In the genomic region with DNA sequence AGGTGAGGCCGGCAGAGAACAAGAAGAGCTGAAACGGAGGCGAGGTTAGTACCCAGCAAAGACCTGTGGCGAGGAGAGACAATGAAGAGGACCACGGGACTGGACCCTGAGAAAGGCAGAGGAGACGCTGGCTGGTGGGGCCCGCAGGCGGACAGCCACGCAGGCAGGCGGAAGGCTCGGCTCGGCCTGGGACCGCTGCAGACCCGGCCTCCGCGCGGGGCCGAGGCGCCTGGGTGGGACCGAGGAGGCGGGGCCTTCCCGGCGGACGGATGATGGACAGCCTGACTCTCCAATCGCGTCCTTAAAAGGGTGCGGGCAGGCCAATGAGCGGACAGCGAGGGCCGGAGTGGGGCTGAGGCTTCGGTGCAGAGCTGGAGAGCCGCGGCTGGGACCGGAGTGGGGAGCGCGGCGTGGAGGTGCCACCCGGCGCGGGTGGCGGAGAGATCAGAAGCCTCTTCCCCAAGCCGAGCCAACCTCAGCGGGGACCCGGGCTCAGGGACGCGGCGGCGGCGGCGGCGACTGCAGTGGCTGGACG, we compare ENCODE assay signal across 8 cellular contexts. TPM values are rescaled to one million over a fixed set of nuclear protein-coding genes. Genes with fewer than 3 reads are reported as not detected.
DNase-seq lines count a peak whose midpoint lies in the region; ATAC-seq and FAIRE-seq lines count a peak whose summit lies in the region.

Gene MPZL1 (plus strand): TSS at position 366 of the 535 bp plus-strand sequence. CDS start 170 bp downstream, outside the sequence.

- POLR2A ChIA-PET in naive thymus-derived CD4-positive, alpha-beta T cell (lab: Charles Lee) = interaction anchor here (0.7 kb wide), 1 partner anchor 214 kb away, joined by 3 read pairs; no protein-coding TSS in a partner anchor

- FAIRE-seq in RCC 7860 (lab: Jason Lieb, UNC) = no peak

- CTCF ChIA-PET in naive thymus-derived CD4-positive, alpha-beta T cell (lab: Charles Lee) = no interaction called here

- no peaks in the 10 kb centered on the region for H3K9me3 ChIP-seq in naive thymus-derived CD4-positive, alpha-beta T cell (ENCODE audit: control insufficient read depth in 2 of 3, low read length in 3 of 3)

- peak within 1 kb of the TSS; percentile 95 for H3K4me3 Mint-ChIP-seq in activated T-helper 1 cell treated with anti-CD3 and anti-CD28 coated beads, Interleukin-12 subunit alpha, Interleukin-12 subunit beta, Interleukin-2, Interleukin-4 antibody, amounts not matched to agents 30 ng/mL and 10 ng/mL and 1 ng/mL, durations not matched to agents 14 hours and 24 hours and 36 hours
- H3K4me3 Mint-ChIP-seq in naive thymus-derived CD4-positive, alpha-beta T cell = peak within 1 kb of the TSS; percentile 85 to 96 (median 91)
- peak within 1 kb of the TSS; percentile 88 for H3K4me3 Mint-ChIP-seq in stimulated activated memory B cell treated with anti-CD40 and anti-IgM and Interleukin-4, amounts not matched to agents 10 μg/mL and 1 μg/mL and 100 μg/mL, for 72 hours

- H3K27ac ChIP-seq in naive thymus-derived CD4-positive, alpha-beta T cell (ENCODE audit: low read depth, low read length) = peak within 1 kb of the TSS; percentile 70

- no peaks in the 10 kb centered on the region for H3K9me3 Mint-ChIP-seq in activated T-helper 1 cell treated with anti-CD3 and anti-CD28 coated beads, Interleukin-12 subunit alpha, Interleukin-12 subunit beta, Interleukin-2, Interleukin-4 antibody, amounts not matched to agents 30 ng/mL and 10 ng/mL and 1 ng/mL, durations not matched to agents 14 hours and 24 hours and 36 hours
- H3K9me3 Mint-ChIP-seq in naive thymus-derived CD4-positive, alpha-beta T cell = no peaks in the 10 kb centered on the region
- H3K9me3 Mint-ChIP-seq in stimulated activated memory B cell treated with anti-CD40 and anti-IgM and Interleukin-4, amounts not matched to agents 10 μg/mL and 1 μg/mL and 100 μg/mL, for 72 hours = no peaks in the 10 kb centered on the region

- DNase-seq in DMS79 treated with DMSO at 0.1 percent for 48 hours (lab: John Stamatoyannopoulos, UW) (peak; percentile 77), KBM-7 (peak; percentile 96), RCC 7860 (ENCODE audit: low spot score) (peak; percentile 82), fibroblast of gingiva (ENCODE audit: low read depth) (peak; percentile 94)
- DNase-seq in activated T-helper 1 cell treated with anti-CD3 and anti-CD28 coated beads, Interleukin-12 subunit alpha, Interleukin-12 subunit beta, Interleukin-2, Interleukin-4 antibody, amounts not matched to agents 30 ng/mL and 10 ng/mL and 1 ng/mL, durations not matched to agents 14 hours and 24 hours and 36 hours (ENCODE audit: low spot score) = peak; percentile 92
- peak; percentile 81 to 96 (median 88) for DNase-seq in naive thymus-derived CD4-positive, alpha-beta T cell

- intact Hi-C loops in activated T-helper 1 cell treated with anti-CD3 and anti-CD28 coated beads, Interleukin-12 subunit alpha, Interleukin-12 subunit beta, Interleukin-2, Interleukin-4 antibody, amounts not matched to agents 30 ng/mL and 10 ng/mL and 1 ng/mL, durations not matched to agents 14 hours and 24 hours and 36 hours (cut with micrococcal nuclease) = loop anchor here (1.0 to 5.0 kb wide), 4 partner anchors 7 to 506 kb away; partner anchors contain the start of gene SFT2D2
- intact Hi-C loops in naive thymus-derived CD4-positive, alpha-beta T cell (cut with micrococcal nuclease) = loop anchor here (1.0 to 5.0 kb wide), 5 partner anchors 7 to 456 kb away; partner anchors contain the start of gene TIPRL (in 1 of the 2)

- H3K4me1 ChIP-seq in naive thymus-derived CD4-positive, alpha-beta T cell (ENCODE audit: control insufficient read depth in 2 of 2, insufficient read depth in 2 of 2, low read length in 2 of 2) = peaks cover 5 to 18% of the 10 kb centered on the region in 2 donors

- H3K36me3 Mint-ChIP-seq in activated T-helper 1 cell treated with anti-CD3 and anti-CD28 coated beads, Interleukin-12 subunit alpha, Interleukin-12 subunit beta, Interleukin-2, Interleukin-4 antibody, amounts not matched to agents 30 ng/mL and 10 ng/mL and 1 ng/mL, durations not matched to agents 14 hours and 24 hours and 36 hours (ENCODE audit: low read depth) = peaks cover 11% of the 10 kb centered on the region
- H3K36me3 Mint-ChIP-seq in naive thymus-derived CD4-positive, alpha-beta T cell = peaks cover 0 to 15% (median 0%) of the 10 kb centered on the region in 5 donors
- H3K36me3 Mint-ChIP-seq in stimulated activated memory B cell treated with anti-CD40 and anti-IgM and Interleukin-4, amounts not matched to agents 10 μg/mL and 1 μg/mL and 100 μg/mL, for 72 hours = no peaks in the 10 kb centered on the region

- in situ Hi-C loops in KBM-7 (cut with MboI; ENCODE audit: low pct_unique_long_range_greater_than_20kb, low sequenced_read_pairs) = no loop called here

- H3K27me3 ChIP-seq in naive thymus-derived CD4-positive, alpha-beta T cell (ENCODE audit: control insufficient read depth in 2 of 2, insufficient read depth in 2 of 2, low read length in 2 of 2) = no peaks in the 10 kb centered on the region

- H3K27me3 Mint-ChIP-seq in activated T-helper 1 cell treated with anti-CD3 and anti-CD28 coated beads, Interleukin-12 subunit alpha, Interleukin-12 subunit beta, Interleukin-2, Interleukin-4 antibody, amounts not matched to agents 30 ng/mL and 10 ng/mL and 1 ng/mL, durations not matched to agents 14 hours and 24 hours and 36 hours (ENCODE audit: insufficient read depth) = no peaks in the 10 kb centered on the region
- H3K27me3 Mint-ChIP-seq in naive thymus-derived CD4-positive, alpha-beta T cell = peaks cover 0 to 5% (median 0%) of the 10 kb centered on the region in 5 donors
- no peaks in the 10 kb centered on the region for H3K27me3 Mint-ChIP-seq in stimulated activated memory B cell treated with anti-CD40 and anti-IgM and Interleukin-4, amounts not matched to agents 10 μg/mL and 1 μg/mL and 100 μg/mL, for 72 hours

- peaks cover 77% of the 10 kb centered on the region for H3K4me1 Mint-ChIP-seq in activated T-helper 1 cell treated with anti-CD3 and anti-CD28 coated beads, Interleukin-12 subunit alpha, Interleukin-12 subunit beta, Interleukin-2, Interleukin-4 antibody, amounts not matched to agents 30 ng/mL and 10 ng/mL and 1 ng/mL, durations not matched to agents 14 hours and 24 hours and 36 hours (ENCODE audit: low read depth)
- H3K4me1 Mint-ChIP-seq in naive thymus-derived CD4-positive, alpha-beta T cell = peaks cover 35 to 76% (median 65%) of the 10 kb centered on the region in 7 donors
- peaks cover 62% of the 10 kb centered on the region for H3K4me1 Mint-ChIP-seq in stimulated activated memory B cell treated with anti-CD40 and anti-IgM and Interleukin-4, amounts not matched to agents 10 μg/mL and 1 μg/mL and 100 μg/mL, for 72 hours

- H3K4me3 ChIP-seq in naive thymus-derived CD4-positive, alpha-beta T cell (ENCODE audit: low read length) = peak within 1 kb of the TSS; percentile 64

- H3K36me3 ChIP-seq in naive thymus-derived CD4-positive, alpha-beta T cell (ENCODE audit: control insufficient read depth in 2 of 3, insufficient read depth in 3 of 3, low read length in 3 of 3) = peaks cover 0 to 4% (median 0%) of the 10 kb centered on the region in 3 experiments

- peak; percentile 87 for ATAC-seq in GM21723 (IDR thresholded peaks at IDR 0.05; ENCODE audit: unreplicated experiment)
- ATAC-seq in naive thymus-derived CD4-positive, alpha-beta T cell = peak; percentile 99
- ATAC-seq in stimulated activated memory B cell treated with anti-CD40 and anti-IgM and Interleukin-4, amounts not matched to agents 10 μg/mL and 1 μg/mL and 100 μg/mL, for 72 hours = peak; percentile 97

- H3K27ac Mint-ChIP-seq in activated T-helper 1 cell treated with anti-CD3 and anti-CD28 coated beads, Interleukin-12 subunit alpha, Interleukin-12 subunit beta, Interleukin-2, Interleukin-4 antibody, amounts not matched to agents 30 ng/mL and 10 ng/mL and 1 ng/mL, durations not matched to agents 14 hours and 24 hours and 36 hours = peak within 1 kb of the TSS; percentile 83
- peak within 1 kb of the TSS; percentile 75 to 95 (median 86) for H3K27ac Mint-ChIP-seq in naive thymus-derived CD4-positive, alpha-beta T cell
- H3K27ac Mint-ChIP-seq in stimulated activated memory B cell treated with anti-CD40 and anti-IgM and Interleukin-4, amounts not matched to agents 10 μg/mL and 1 μg/mL and 100 μg/mL, for 72 hours = peak within 1 kb of the TSS; percentile 85

RNA-seq across cellular contexts. Expression of gene MPZL1, which starts in this region (rescaled TPM):
- total RNA-seq in activated T-helper 1 cell treated with anti-CD3 and anti-CD28 coated beads, Interleukin-12 subunit alpha, Interleukin-12 subunit beta, Interleukin-2, Interleukin-4 antibody, amounts not matched to agents 30 ng/mL and 10 ng/mL and 1 ng/mL, durations not matched to agents 14 hours and 24 hours and 36 hours = 40.8 and 40.9 TPM in 2 replicates
- total RNA-seq in naive thymus-derived CD4-positive, alpha-beta T cell = 10 to 100 TPM in 2 of 5 experiments, 1 to 10 TPM in 3; 4.8 to 25.3 (median 8.6) TPM
- polyA plus RNA-seq in naive thymus-derived CD4-positive, alpha-beta T cell = 10 to 100 TPM; 12.2 to 19.0 TPM

Comparison
In these comparisons a context has a peak if more than half of its experiments do, and no peak if none do; other contexts are left out.
1. Peak in every context shown above with its lines: DNase-seq, ATAC-seq, H3K4me3 ChIP-seq and H3K27ac ChIP-seq.